1 cellular context compared by ENCODE assay signal in the genomic region with DNA sequence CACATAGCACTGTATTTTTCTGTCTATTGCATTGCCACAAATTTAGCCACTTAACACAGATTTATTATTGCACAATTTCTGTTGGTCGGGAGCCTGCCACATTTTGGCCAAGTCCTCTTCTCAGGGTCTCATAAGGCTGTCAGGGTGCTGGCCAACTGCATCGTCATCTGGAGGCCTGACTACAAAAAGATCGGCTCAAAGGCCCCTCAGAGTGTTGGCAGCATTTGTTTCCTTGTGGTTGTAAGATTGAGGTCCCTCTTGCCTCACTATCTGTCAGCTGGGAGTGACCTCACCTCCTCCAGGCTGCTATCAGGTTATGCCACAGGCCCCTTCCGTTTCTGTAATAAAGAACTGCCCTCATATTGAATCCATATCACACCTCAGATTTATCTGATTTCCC.
TF ChIP-seq lines count a peak whose summit lies in the region.
"Not testable (repeated sequence)": the region's sequence is repeated elsewhere in the genome, so short reads cannot be mapped to it uniquely, and the experiment has no call there.

No MANE protein-coding gene starts in this region.

TF ChIP-seq in K562, 482 proteins besides CTCF, POLR2A, EP300 and RAD21 (continued from another document):
- TF ChIP-seq, protein P1, sequence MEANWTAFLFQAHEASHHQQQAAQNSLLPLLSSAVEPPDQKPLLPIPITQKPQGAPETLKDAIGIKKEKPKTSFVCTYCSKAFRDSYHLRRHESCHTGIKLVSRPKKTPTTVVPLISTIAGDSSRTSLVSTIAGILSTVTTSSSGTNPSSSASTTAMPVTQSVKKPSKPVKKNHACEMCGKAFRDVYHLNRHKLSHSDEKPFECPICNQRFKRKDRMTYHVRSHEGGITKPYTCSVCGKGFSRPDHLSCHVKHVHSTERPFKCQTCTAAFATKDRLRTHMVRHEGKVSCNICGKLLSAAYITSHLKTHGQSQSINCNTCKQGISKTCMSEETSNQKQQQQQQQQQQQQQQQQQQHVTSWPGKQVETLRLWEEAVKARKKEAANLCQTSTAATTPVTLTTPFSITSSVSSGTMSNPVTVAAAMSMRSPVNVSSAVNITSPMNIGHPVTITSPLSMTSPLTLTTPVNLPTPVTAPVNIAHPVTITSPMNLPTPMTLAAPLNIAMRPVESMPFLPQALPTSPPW (CRISPR knock-in tag; IDR thresholded peaks at IDR 0.05) = peak; percentile 43; the same call in 1 of the 2 replicates
- TF ChIP-seq CBFA2T3 (IDR thresholded peaks at IDR 0.05) (peak; percentile 89), FOXK2 (conservative IDR thresholded peaks at IDR 0.05 in 1 of 2, IDR thresholded peaks at IDR 0.05 in 1 of 2; ENCODE audit: low read depth in 2 of 2) (0 out of 4 replicates have a peak, but pooled peaks of 1 of the 2 experiments have one; percentile 22), CEBPB (tag; IDR thresholded peaks at IDR 0.05) (peak; percentile 97), SMARCC2 (IDR thresholded peaks at IDR 0.05; ENCODE audit: low read depth) (0 out of 2 replicates have a peak, but pooled peaks have one; percentile 58), SMARCE1 (IDR thresholded peaks at IDR 0.05) (peak; percentile 84), HDAC1 (IDR thresholded peaks at IDR 0.05) (peak in 1 of 2 experiments; percentile 60; a peak in 1 of 4 replicates), FOSL1 (tag; conservative IDR thresholded peaks at IDR 0.05) (peak; percentile 59), ATF1 (tag; IDR thresholded peaks at IDR 0.05) (peak; percentile 61), STAT5A (IDR thresholded peaks at IDR 0.05; ENCODE audit: borderline replicate concordance, low read length) (peak; percentile 35; the same call in 1 of the 2 replicates), ETV6 (IDR thresholded peaks at IDR 0.05; ENCODE audit: borderline replicate concordance in 1 of 2, low read depth in 2 of 2, low read length in 1 of 2) (0 out of 4 replicates have a peak, but pooled peaks of 1 of the 2 experiments have one; percentile 34), SOX6 (IDR thresholded peaks at IDR 0.05) (peak; percentile 81), JUN (IDR thresholded peaks at IDR 0.05; ENCODE audit: borderline replicate concordance, low read depth, low read length) (peak; percentile 89), CEBPG (CRISPR knock-in tag; IDR thresholded peaks at IDR 0.05) (peak; percentile 70; the same call in 1 of the 2 replicates), CEBPG (tag; conservative IDR thresholded peaks at IDR 0.05 in 1 of 2, IDR thresholded peaks at IDR 0.05 in 1 of 2) (peak; percentile 82 to 93), SMAD4 (CRISPR knock-in tag; conservative IDR thresholded peaks at IDR 0.05) (0 out of 2 replicates have a peak, but pooled peaks have one; percentile 39), TAL1 (IDR thresholded peaks at IDR 0.05) (peak; percentile 75), ZFP36 (IDR thresholded peaks at IDR 0.05; ENCODE audit: low read depth, low read length, partially characterized antibody) (peak; percentile 67), ETV1 (tag; conservative IDR thresholded peaks at IDR 0.05; ENCODE audit: low read depth) (peak; percentile 49; the same call in 1 of the 2 replicates), ATF7 (IDR thresholded peaks at IDR 0.05) (peak; percentile 95), SMARCA4 (IDR thresholded peaks at IDR 0.05) (peak; percentile 87), RCOR1 (IDR thresholded peaks at IDR 0.05; ENCODE audit: borderline replicate concordance in 1 of 2, low read depth in 2 of 2, low read length in 2 of 2) (peak in 1 of 2 experiments; percentile 87; a peak in 3 of 4 replicates), C11orf30 (IDR thresholded peaks at IDR 0.05; ENCODE audit: low read depth) (peak; percentile 22; the same call in 1 of the 2 replicates), MEIS2 (IDR thresholded peaks at IDR 0.05; ENCODE audit: partially characterized antibody) (peak; percentile 63), HDAC3 (IDR thresholded peaks at IDR 0.05; ENCODE audit: borderline replicate concordance, partially characterized antibody) (peak; percentile 32), NFIC (IDR thresholded peaks at IDR 0.05) (peak; percentile 68), CBFA2T2 (conservative IDR thresholded peaks at IDR 0.05) (peak; percentile 85), MYNN (IDR thresholded peaks at IDR 0.05) (0 out of 2 replicates have a peak, but pooled peaks have one; percentile 49), DPF2 (IDR thresholded peaks at IDR 0.05) (peak; percentile 82), PML (IDR thresholded peaks at IDR 0.05; ENCODE audit: low read length) (peak; percentile 38; the same call in 1 of the 2 replicates)
- TF ChIP-seq, protein P2, sequence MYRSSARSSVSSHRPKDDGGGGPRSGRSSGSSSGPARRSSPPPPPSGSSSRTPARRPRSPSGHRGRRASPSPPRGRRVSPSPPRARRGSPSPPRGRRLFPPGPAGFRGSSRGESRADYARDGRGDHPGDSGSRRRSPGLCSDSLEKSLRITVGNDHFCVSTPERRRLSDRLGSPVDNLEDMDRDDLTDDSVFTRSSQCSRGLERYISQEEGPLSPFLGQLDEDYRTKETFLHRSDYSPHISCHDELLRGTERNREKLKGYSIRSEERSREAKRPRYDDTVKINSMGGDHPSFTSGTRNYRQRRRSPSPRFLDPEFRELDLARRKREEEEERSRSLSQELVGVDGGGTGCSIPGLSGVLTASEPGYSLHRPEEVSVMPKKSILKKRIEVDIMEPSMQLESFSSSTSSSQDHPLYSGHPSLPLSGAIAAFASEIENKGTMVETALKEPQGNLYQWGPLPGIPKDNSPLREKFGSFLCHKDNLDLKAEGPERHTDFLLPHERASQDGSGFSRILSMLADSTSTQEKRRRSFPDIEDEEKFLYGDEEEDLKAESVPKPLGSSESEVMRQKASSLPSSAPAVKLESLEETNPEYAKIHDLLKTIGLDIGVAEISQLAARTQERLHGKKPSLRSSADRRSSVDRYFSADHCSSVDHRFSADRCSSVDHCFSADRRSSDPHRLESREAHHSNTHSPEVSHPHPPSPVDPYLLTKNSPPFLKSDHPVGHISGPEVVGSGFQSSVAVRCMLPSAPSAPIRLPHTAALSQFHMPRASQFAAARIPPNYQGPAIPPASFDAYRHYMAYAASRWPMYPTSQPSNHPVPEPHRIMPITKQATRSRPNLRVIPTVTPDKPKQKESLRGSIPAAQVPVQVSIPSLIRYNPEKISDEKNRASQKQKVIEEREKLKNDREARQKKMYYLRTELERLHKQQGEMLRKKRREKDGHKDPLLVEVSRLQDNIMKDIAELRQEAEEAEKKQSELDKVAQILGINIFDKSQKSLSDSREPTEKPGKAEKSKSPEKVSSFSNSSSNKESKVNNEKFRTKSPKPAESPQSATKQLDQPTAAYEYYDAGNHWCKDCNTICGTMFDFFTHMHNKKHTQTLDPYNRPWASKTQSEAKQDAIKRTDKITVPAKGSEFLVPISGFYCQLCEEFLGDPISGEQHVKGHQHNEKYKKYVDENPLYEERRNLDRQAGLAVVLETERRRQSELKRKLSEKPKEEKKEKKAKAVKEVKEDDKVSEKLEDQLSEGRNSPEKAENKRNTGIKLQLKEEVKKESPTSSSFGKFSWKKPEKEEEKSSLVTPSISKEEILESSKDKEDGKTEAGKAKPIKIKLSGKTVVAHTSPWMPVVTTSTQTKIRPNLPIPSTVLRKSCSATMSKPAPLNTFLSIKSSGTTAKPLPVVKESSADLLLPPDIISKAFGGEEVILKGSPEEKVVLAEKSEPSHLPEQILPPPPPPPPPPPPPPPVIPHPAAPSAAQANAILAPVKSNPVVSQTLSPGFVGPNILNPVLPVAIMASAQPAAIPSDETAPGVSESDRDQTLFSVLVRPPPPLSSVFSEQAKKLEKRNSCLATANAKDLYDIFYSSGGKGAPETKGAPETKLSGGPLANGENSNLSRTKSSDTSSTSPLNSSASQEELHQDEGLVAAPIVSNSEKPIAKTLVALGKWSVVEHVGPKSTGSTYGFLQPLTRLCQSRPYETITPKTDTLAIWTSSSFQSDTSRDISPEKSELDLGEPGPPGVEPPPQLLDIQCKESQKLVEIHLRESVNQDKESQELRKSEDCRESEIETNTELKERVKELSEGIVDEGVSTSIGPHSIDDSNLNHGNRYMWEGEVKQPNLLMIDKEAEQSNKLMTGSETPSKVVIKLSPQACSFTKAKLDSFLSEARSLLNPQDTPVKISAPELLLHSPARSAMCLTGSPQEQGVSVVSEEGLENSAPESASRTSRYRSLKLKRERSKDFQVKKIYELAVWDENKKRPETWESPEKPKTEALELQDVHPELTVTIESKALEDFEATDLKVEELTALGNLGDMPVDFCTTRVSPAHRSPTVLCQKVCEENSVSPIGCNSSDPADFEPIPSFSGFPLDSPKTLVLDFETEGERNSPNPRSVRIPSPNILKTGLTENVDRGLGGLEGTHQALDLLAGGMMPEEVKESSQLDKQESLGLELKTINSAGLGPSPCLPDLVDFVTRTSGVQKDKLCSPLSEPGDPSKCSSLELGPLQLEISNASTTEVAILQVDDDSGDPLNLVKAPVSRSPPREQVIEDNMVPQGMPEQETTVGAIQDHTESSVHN (IDR thresholded peaks at IDR 0.05; ENCODE audit: borderline replicate concordance in 1 of 2, low read depth in 1 of 2) = peak in 1 of 2 experiments; percentile 88; a peak in 2 of 4 replicates
- TF ChIP-seq, protein P3, sequence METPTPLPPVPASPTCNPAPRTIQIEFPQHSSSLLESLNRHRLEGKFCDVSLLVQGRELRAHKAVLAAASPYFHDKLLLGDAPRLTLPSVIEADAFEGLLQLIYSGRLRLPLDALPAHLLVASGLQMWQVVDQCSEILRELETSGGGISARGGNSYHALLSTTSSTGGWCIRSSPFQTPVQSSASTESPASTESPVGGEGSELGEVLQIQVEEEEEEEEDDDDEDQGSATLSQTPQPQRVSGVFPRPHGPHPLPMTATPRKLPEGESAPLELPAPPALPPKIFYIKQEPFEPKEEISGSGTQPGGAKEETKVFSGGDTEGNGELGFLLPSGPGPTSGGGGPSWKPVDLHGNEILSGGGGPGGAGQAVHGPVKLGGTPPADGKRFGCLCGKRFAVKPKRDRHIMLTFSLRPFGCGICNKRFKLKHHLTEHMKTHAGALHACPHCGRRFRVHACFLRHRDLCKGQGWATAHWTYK (CRISPR knock-in tag; IDR thresholded peaks at IDR 0.05) = peak; percentile 81
- TF ChIP-seq, protein P4, sequence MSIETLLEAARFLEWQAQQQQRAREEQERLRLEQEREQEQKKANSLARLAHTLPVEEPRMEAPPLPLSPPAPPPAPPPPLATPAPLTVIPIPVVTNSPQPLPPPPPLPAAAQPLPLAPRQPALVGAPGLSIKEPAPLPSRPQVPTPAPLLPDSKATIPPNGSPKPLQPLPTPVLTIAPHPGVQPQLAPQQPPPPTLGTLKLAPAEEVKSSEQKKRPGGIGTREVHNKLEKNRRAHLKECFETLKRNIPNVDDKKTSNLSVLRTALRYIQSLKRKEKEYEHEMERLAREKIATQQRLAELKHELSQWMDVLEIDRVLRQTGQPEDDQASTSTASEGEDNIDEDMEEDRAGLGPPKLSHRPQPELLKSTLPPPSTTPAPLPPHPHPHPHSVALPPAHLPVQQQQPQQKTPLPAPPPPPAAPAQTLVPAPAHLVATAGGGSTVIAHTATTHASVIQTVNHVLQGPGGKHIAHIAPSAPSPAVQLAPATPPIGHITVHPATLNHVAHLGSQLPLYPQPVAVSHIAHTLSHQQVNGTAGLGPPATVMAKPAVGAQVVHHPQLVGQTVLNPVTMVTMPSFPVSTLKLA (conservative IDR thresholded peaks at IDR 0.05) = peak in 1 of 2 experiments; percentile 45; a peak in 2 of 4 replicates
- not testable (repeated sequence) for TF ChIP-seq ATF1 (CRISPR knock-in tag; IDR thresholded peaks at IDR 0.05); ETV6 (CRISPR knock-in tag; IDR thresholded peaks at IDR 0.05; ENCODE audit: borderline replicate concordance); JUN (CRISPR knock-in tag; IDR thresholded peaks at IDR 0.05; ENCODE audit: borderline replicate concordance); MYNN (CRISPR knock-in tag; IDR thresholded peaks at IDR 0.05)
- TF ChIP-seq, protein P5, sequence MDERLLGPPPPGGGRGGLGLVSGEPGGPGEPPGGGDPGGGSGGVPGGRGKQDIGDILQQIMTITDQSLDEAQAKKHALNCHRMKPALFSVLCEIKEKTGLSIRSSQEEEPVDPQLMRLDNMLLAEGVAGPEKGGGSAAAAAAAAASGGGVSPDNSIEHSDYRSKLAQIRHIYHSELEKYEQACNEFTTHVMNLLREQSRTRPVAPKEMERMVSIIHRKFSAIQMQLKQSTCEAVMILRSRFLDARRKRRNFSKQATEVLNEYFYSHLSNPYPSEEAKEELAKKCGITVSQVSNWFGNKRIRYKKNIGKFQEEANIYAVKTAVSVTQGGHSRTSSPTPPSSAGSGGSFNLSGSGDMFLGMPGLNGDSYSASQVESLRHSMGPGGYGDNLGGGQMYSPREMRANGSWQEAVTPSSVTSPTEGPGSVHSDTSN (CRISPR knock-in tag; IDR thresholded peaks at IDR 0.05; ENCODE audit: low read depth) = not testable (repeated sequence)
- TF ChIP-seq, protein P5 (tag; conservative IDR thresholded peaks at IDR 0.05; ENCODE audit: low read depth) = 0 out of 2 replicates have a peak, but pooled peaks have one; percentile 16
- TF ChIP-seq, protein P6, sequence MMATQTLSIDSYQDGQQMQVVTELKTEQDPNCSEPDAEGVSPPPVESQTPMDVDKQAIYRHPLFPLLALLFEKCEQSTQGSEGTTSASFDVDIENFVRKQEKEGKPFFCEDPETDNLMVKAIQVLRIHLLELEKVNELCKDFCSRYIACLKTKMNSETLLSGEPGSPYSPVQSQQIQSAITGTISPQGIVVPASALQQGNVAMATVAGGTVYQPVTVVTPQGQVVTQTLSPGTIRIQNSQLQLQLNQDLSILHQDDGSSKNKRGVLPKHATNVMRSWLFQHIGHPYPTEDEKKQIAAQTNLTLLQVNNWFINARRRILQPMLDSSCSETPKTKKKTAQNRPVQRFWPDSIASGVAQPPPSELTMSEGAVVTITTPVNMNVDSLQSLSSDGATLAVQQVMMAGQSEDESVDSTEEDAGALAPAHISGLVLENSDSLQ (IDR thresholded peaks at IDR 0.05) = peak; percentile 65
- TF ChIP-seq, protein P7, sequence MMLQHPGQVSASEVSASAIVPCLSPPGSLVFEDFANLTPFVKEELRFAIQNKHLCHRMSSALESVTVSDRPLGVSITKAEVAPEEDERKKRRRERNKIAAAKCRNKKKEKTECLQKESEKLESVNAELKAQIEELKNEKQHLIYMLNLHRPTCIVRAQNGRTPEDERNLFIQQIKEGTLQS (IDR thresholded peaks at IDR 0.05) = peak; percentile 95
- TF ChIP-seq, protein P7 (CRISPR knock-in tag; conservative IDR thresholded peaks at IDR 0.05) = not testable (repeated sequence)
- TF ChIP-seq, protein P8, sequence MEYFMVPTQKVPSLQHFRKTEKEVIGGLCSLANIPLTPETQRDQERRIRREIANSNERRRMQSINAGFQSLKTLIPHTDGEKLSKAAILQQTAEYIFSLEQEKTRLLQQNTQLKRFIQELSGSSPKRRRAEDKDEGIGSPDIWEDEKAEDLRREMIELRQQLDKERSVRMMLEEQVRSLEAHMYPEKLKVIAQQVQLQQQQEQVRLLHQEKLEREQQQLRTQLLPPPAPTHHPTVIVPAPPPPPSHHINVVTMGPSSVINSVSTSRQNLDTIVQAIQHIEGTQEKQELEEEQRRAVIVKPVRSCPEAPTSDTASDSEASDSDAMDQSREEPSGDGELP (CRISPR knock-in tag; IDR thresholded peaks at IDR 0.05; ENCODE audit: borderline replicate concordance) = peak; percentile 94
